In the genomic region with DNA sequence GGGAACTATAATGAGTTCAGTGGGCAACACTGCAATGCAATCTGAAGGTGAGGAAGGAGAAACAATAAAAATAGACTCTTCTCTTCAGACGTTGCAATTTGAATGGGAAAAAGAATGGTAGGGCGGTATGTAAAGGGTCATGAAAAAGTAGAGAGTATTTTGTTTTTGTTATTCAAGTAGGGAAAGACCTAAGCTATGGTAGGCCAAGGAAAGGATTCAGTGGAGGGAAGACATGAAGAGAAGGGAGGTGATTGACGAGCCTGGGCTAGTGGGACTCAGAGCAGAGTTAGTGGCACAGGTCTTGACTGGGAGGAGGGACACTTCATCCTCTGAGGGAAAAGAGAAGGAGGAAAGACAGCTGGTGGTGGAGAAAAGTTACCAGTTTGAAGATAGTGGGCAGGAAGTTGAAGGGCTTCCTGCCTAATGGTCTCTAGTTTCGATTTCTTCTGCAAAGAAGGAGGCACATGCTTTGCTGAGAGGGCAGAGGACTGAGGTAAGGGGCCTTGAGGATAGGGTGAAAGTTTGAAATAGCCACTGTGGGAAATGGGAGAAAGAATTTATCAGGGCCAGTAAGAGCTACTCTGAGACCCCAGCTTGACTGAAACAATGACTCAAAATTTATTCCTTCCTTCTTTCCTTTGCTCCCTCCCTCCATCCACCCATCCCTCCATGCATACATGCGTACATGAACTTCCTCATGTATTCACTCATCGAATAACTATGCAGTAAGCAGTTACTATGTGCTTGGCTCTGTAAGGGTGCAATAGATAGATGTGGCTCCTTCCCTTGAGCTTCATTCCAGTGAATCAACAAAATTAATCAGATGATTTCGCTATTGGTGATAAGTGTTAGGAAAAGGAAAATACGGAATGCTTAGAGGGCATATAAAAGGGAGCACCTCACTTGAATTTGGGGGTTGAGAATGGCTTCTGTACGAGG, we compare ENCODE assay signal across 1 cellular context.
A peak's percentile ranks its signal among the peaks of the same experiment; 100 is the strongest.
TF ChIP-seq lines count a peak whose summit lies in the region.

No MANE protein-coding gene starts in this region.

TF ChIP-seq in K562, 482 proteins besides CTCF, POLR2A, EP300 and RAD21:
- TF ChIP-seq OTX1 (CRISPR knock-in tag; IDR thresholded peaks at IDR 0.05) = 0 out of 2 replicates have a peak, but pooled peaks have one; percentile 33
- 0 out of 2 replicates have a peak, but pooled peaks have one; percentile 18 for TF ChIP-seq MCM3 (IDR thresholded peaks at IDR 0.05)
- TF ChIP-seq, protein P1, sequence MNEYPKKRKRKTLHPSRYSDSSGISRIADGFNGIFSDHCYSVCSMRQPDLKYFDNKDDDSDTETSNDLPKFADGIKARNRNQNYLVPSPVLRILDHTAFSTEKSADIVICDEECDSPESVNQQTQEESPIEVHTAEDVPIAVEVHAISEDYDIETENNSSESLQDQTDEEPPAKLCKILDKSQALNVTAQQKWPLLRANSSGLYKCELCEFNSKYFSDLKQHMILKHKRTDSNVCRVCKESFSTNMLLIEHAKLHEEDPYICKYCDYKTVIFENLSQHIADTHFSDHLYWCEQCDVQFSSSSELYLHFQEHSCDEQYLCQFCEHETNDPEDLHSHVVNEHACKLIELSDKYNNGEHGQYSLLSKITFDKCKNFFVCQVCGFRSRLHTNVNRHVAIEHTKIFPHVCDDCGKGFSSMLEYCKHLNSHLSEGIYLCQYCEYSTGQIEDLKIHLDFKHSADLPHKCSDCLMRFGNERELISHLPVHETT (CRISPR knock-in tag; conservative IDR thresholded peaks at IDR 0.05 in 1 of 2, IDR thresholded peaks at IDR 0.05 in 1 of 2) = 0 out of 4 replicates have a peak, but pooled peaks of 1 of the 2 experiments have one; percentile 15
- TF ChIP-seq ZNF589 (CRISPR knock-in tag; IDR thresholded peaks at IDR 0.05; ENCODE audit: low read depth) = 0 out of 2 replicates have a peak, but pooled peaks have one; percentile 49
- TF ChIP-seq KAT7 (CRISPR knock-in tag; IDR thresholded peaks at IDR 0.05; ENCODE audit: borderline replicate concordance) = no peak
- no peak for TF ChIP-seq SP1 (CRISPR knock-in tag; IDR thresholded peaks at IDR 0.05)
- TF ChIP-seq ILK (tag; IDR thresholded peaks at IDR 0.05; ENCODE audit: borderline replicate concordance, low read depth) = no peak
- TF ChIP-seq GABPA (tag; conservative IDR thresholded peaks at IDR 0.05; ENCODE audit: low read depth) = 0 out of 2 replicates have a peak, but pooled peaks have one; percentile 32
